In genomic region chr19:9150650-9151049, GRCh38 we compare ENCODE assay signal across 21 cellular contexts. TPM values are rescaled to one million over a fixed set of nuclear protein-coding genes. Genes with fewer than 3 reads are reported as not detected.
A peak's percentile ranks its signal among the peaks of the same experiment; 100 is the strongest.
DNase-seq lines count a peak whose midpoint lies in the region; ATAC-seq and TF ChIP-seq lines count a peak whose summit lies in the region.
"Had no signal": no experiment of that assay in that cellular context is flagged by ENCODE, and none has a peak within 500 bp of the region (broad histone marks: within the 10 kb centered on the region; RNA-seq: fewer than 3 reads in every experiment).

No MANE protein-coding gene starts in this region.

- H3K9me3 Mint-ChIP-seq in CD4-positive, alpha-beta memory T cell = peaks cover 0 to 18% (median 5%) of the 10 kb centered on the region in 8 donors
- H3K9me3 Mint-ChIP-seq in CD8-positive, alpha-beta memory T cell = peaks cover 1 to 5% (median 2%) of the 10 kb centered on the region in 5 donors
- H3K9me3 Mint-ChIP-seq in dendritic cell treated with granulocyte-macrophage colony-stimulating factor and Interleukin-4, amounts not matched to agents 40 ng/mL and 50 ng/mL, for 4 days = peaks cover 72% of the 10 kb centered on the region
- H3K9me3 Mint-ChIP-seq in natural killer cell = peaks cover under 1% of the 10 kb centered on the region in 2 donors

- intact Hi-C loops in CD4-positive, alpha-beta memory T cell (cut with micrococcal nuclease) = no loop called here
- intact Hi-C loops in dendritic cell treated with granulocyte-macrophage colony-stimulating factor and Interleukin-4, amounts not matched to agents 40 ng/mL and 50 ng/mL, for 4 days (cut with micrococcal nuclease) = no loop called here
- intact Hi-C loops in natural killer cell (cut with micrococcal nuclease) = no loop called here

- ATAC-seq in natural killer cell = peak in 1 of 3 donors; percentile 30

- POLR2A ChIA-PET in CD4-positive, alpha-beta memory T cell (lab: Charles Lee; ENCODE audit: partially characterized antibody) = no interaction called here
- POLR2A ChIA-PET in CD8-positive, alpha-beta memory T cell (lab: Charles Lee) = no interaction called here

- H3K27me3 ChIP-seq in CD4-positive, alpha-beta memory T cell (ENCODE audit: insufficient read depth, low read length) = no peaks in the 10 kb centered on the region
- H3K27me3 ChIP-seq in CD8-positive, alpha-beta memory T cell (ENCODE audit: insufficient read depth, low read length, poor library complexity, severe bottlenecking) = no peaks in the 10 kb centered on the region
- H3K27me3 ChIP-seq: MG63 had no signal

- H3K27me3 Mint-ChIP-seq in CD4-positive, alpha-beta memory T cell = no peaks in the 10 kb centered on the region
- no peaks in the 10 kb centered on the region for H3K27me3 Mint-ChIP-seq in CD8-positive, alpha-beta memory T cell
- H3K27me3 Mint-ChIP-seq in dendritic cell treated with granulocyte-macrophage colony-stimulating factor and Interleukin-4, amounts not matched to agents 40 ng/mL and 50 ng/mL, for 4 days = no peaks in the 10 kb centered on the region
- no peaks in the 10 kb centered on the region for H3K27me3 Mint-ChIP-seq in natural killer cell (ENCODE audit: low read depth in 2 of 2)

- DNase-seq in CD4-positive, alpha-beta memory T cell = no peak
- DNase-seq in CD8-positive, alpha-beta memory T cell = no peak
- no peak for DNase-seq in natural killer cell
- DNase-seq in T-helper 9 cell = no peak
- DNase-seq in G401 (ENCODE audit: low spot score) = no peak
- no peak for DNase-seq in stimulated activated CD4-positive, alpha-beta T cell treated with anti-CD3 and anti-CD28 coated beads, Interleukin-4, amount 100 ng/mL, for 1 hour
- DNase-seq: ACHN, AML-193, Caco-2, GDM1, GOT3, Kasumi-1, NCI-H1092, NCI-H1436 treated with DMSO at 0.1 percent for 48 hours, NCI-H2029, NCI-H345, NCI-H524 treated with DMSO at 0.1 percent for 48 hours, RPMI8226 had no signal

- no peak for TF ChIP-seq CTCF in natural killer cell (IDR thresholded peaks at IDR 0.05)

- H3K4me1 ChIP-seq in CD4-positive, alpha-beta memory T cell (ENCODE audit: insufficient read depth, low read length) = peaks cover 17% of the 10 kb centered on the region
- peaks cover 16% of the 10 kb centered on the region for H3K4me1 ChIP-seq in CD8-positive, alpha-beta memory T cell (ENCODE audit: insufficient read depth, low read length)
- H3K4me1 ChIP-seq: Caco-2 had no signal

- H3K36me3 Mint-ChIP-seq in CD4-positive, alpha-beta memory T cell = peaks cover 73 to 77% of the 10 kb centered on the region in 2 donors
- H3K36me3 Mint-ChIP-seq in CD8-positive, alpha-beta memory T cell = peaks cover 22 to 61% (median 34%) of the 10 kb centered on the region in 3 donors
- peaks cover 100% of the 10 kb centered on the region for H3K36me3 Mint-ChIP-seq in dendritic cell treated with granulocyte-macrophage colony-stimulating factor and Interleukin-4, amounts not matched to agents 40 ng/mL and 50 ng/mL, for 4 days (ENCODE audit: low read depth)
- peaks cover 3% of the 10 kb centered on the region for H3K36me3 Mint-ChIP-seq in natural killer cell

- CTCF ChIA-PET in CD4-positive, alpha-beta memory T cell (lab: Charles Lee; ENCODE audit: partially characterized antibody) = no interaction called here
- CTCF ChIA-PET in CD8-positive, alpha-beta memory T cell (lab: Charles Lee) = no interaction called here

- H3K4me3 ChIP-seq in CD4-positive, alpha-beta memory T cell (ENCODE audit: low read length in 2 of 2) = no peak overlapping the region
- H3K4me3 ChIP-seq in CD8-positive, alpha-beta memory T cell (ENCODE audit: low read length) = no peak overlapping the region
- H3K4me3 ChIP-seq: MG63 had no signal

- in situ Hi-C loops in G401 (cut with HindIII; ENCODE audit: low sequenced_read_pairs) = no loop called here

- no peaks in the 10 kb centered on the region for H3K9me3 ChIP-seq in CD4-positive, alpha-beta memory T cell (ENCODE audit: control insufficient read depth in 1 of 2, low read length in 2 of 2)
- no peaks in the 10 kb centered on the region for H3K9me3 ChIP-seq in CD8-positive, alpha-beta memory T cell (ENCODE audit: low read length)

- H3K36me3 ChIP-seq in CD4-positive, alpha-beta memory T cell (ENCODE audit: insufficient read depth, low read length) = peaks cover 6% of the 10 kb centered on the region
- H3K36me3 ChIP-seq in CD8-positive, alpha-beta memory T cell (ENCODE audit: insufficient read depth, low read length) = no peaks in the 10 kb centered on the region

- H3K4me3 Mint-ChIP-seq in CD4-positive, alpha-beta memory T cell = peak overlapping the region in 2 of 8 donors; percentile 21 to 68
- H3K4me3 Mint-ChIP-seq in CD8-positive, alpha-beta memory T cell = peak overlapping the region in 5 of 7 donors; percentile 17 to 63 (median 25)
- H3K4me3 Mint-ChIP-seq in dendritic cell treated with granulocyte-macrophage colony-stimulating factor and Interleukin-4, amounts not matched to agents 40 ng/mL and 50 ng/mL, for 4 days = no peak overlapping the region
- peak overlapping the region; percentile 43 for H3K4me3 Mint-ChIP-seq in natural killer cell

- H3K27ac Mint-ChIP-seq in CD4-positive, alpha-beta memory T cell = peak overlapping the region in 4 of 7 donors; percentile 12 to 38 (median 28)
- H3K27ac Mint-ChIP-seq in CD8-positive, alpha-beta memory T cell = peak overlapping the region in 6 of 8 donors; percentile 29 to 79 (median 56)
- H3K27ac Mint-ChIP-seq in dendritic cell treated with granulocyte-macrophage colony-stimulating factor and Interleukin-4, amounts not matched to agents 40 ng/mL and 50 ng/mL, for 4 days = peak overlapping the region; percentile 25
- H3K27ac Mint-ChIP-seq in natural killer cell = peak overlapping the region; percentile 74 to 83

- no peak overlapping the region for H3K27ac ChIP-seq in CD4-positive, alpha-beta memory T cell (ENCODE audit: low read depth, low read length)
- H3K27ac ChIP-seq in CD8-positive, alpha-beta memory T cell (ENCODE audit: low read depth, low read length) = no peak overlapping the region
- H3K27ac ChIP-seq: C4-2B had no signal

- H3K4me1 Mint-ChIP-seq in CD4-positive, alpha-beta memory T cell = peaks cover 40 to 74% (median 66%) of the 10 kb centered on the region in 4 donors
- peaks cover 77 to 93% (median 89%) of the 10 kb centered on the region in 3 donors for H3K4me1 Mint-ChIP-seq in CD8-positive, alpha-beta memory T cell
- peaks cover 65% of the 10 kb centered on the region for H3K4me1 Mint-ChIP-seq in dendritic cell treated with granulocyte-macrophage colony-stimulating factor and Interleukin-4, amounts not matched to agents 40 ng/mL and 50 ng/mL, for 4 days (ENCODE audit: low read depth)
- H3K4me1 Mint-ChIP-seq in natural killer cell = peaks cover 83 to 87% of the 10 kb centered on the region in 2 donors

RNA-seq across cellular contexts. Expression of gene ZNF317, which starts 10.5 kb away (rescaled TPM):
- total RNA-seq in CD4-positive, alpha-beta memory T cell = 10 to 100 TPM; 52.1 to 52.4 TPM
- polyA plus RNA-seq in CD4-positive, alpha-beta memory T cell = 10 to 100 TPM; 25.1 to 49.4 TPM
- 10 to 100 TPM; 54.1 to 59.7 TPM for total RNA-seq in CD8-positive, alpha-beta memory T cell
- polyA plus RNA-seq in CD8-positive, alpha-beta memory T cell = 50.7 TPM
- total RNA-seq in natural killer cell = 10 to 100 TPM; 78.0 to 91.2 (median 82.8) TPM
- total RNA-seq in G401 (2014; rRNA removed; shearing (Covaris generic)) = 17.7 and 40.5 TPM in 2 replicates

RNA-seq across cellular contexts. Expression of gene OR7G3, which starts 23.9 kb away (rescaled TPM):
- total RNA-seq in CD4-positive, alpha-beta memory T cell = not detected
- polyA plus RNA-seq in CD4-positive, alpha-beta memory T cell = not detected
- not detected for total RNA-seq in CD8-positive, alpha-beta memory T cell
- polyA plus RNA-seq in CD8-positive, alpha-beta memory T cell = not detected
- total RNA-seq in natural killer cell = not detected
- total RNA-seq in G401 (2014; rRNA removed; shearing (Covaris generic)) = not detected in 2 replicates
- total RNA-seq: Caco-2 had no signal

RNA-seq across cellular contexts. Expression of gene OR7D2, which starts 28.1 kb away (rescaled TPM):
- total RNA-seq in CD4-positive, alpha-beta memory T cell = not detected
- polyA plus RNA-seq in CD4-positive, alpha-beta memory T cell = under 1 TPM in 1 of 2 donors, not detected in 1; 0.15 TPM
- total RNA-seq in CD8-positive, alpha-beta memory T cell = not detected
- not detected for polyA plus RNA-seq in CD8-positive, alpha-beta memory T cell
- total RNA-seq in natural killer cell = not detected
- not detected in 2 replicates for total RNA-seq in G401 (2014; rRNA removed; shearing (Covaris generic))
- total RNA-seq: Caco-2 had no signal

RNA-seq across cellular contexts. Expression of gene OR7G1, which starts 35.1 kb away (rescaled TPM):
- total RNA-seq in CD4-positive, alpha-beta memory T cell = not detected
- not detected for polyA plus RNA-seq in CD4-positive, alpha-beta memory T cell
- not detected for total RNA-seq in CD8-positive, alpha-beta memory T cell
- not detected for polyA plus RNA-seq in CD8-positive, alpha-beta memory T cell
- not detected for total RNA-seq in natural killer cell
- not detected in 2 replicates for total RNA-seq in G401 (2014; rRNA removed; shearing (Covaris generic))
- total RNA-seq: Caco-2 had no signal

RNA-seq across cellular contexts. Expression of gene OR7G2, which starts 43.4 kb away (rescaled TPM):
- not detected for total RNA-seq in CD4-positive, alpha-beta memory T cell
- polyA plus RNA-seq in CD4-positive, alpha-beta memory T cell = not detected
- total RNA-seq in CD8-positive, alpha-beta memory T cell = not detected
- polyA plus RNA-seq in CD8-positive, alpha-beta memory T cell = not detected
- total RNA-seq in natural killer cell = not detected
- total RNA-seq in G401 (2014; rRNA removed; shearing (Covaris generic)) = not detected in 2 replicates
- total RNA-seq: Caco-2 had no signal

Comparison
In these comparisons a context has a peak if more than half of its experiments do, and no peak if none do; other contexts are left out.
1. H3K27ac Mint-ChIP-seq: peak in every context shown above with its lines; median percentile 78 in natural killer cell; 56 in CD8-positive, alpha-beta memory T cell; 28 in CD4-positive, alpha-beta memory T cell; 25 in dendritic cell treated with granulocyte-macrophage colony-stimulating factor and Interleukin-4, amounts not matched to agents 40 ng/mL and 50 ng/mL, for 4 days.